Comparison of ENCODE assay signal across 20 cellular contexts in genomic region chr9:127099664-127100063, GRCh38. TPM values are rescaled to one million over a fixed set of nuclear protein-coding genes. Genes with fewer than 3 reads are reported as not detected.
DNase-seq lines count a peak whose midpoint lies in the region; ATAC-seq and TF ChIP-seq lines count a peak whose summit lies in the region.
"Had no signal": no experiment of that assay in that cellular context is flagged by ENCODE, and none has a peak within 500 bp of the region (broad histone marks: within the 10 kb centered on the region; RNA-seq: fewer than 3 reads in every experiment).

No MANE protein-coding gene starts in this region.

- no peaks in the 10 kb centered on the region for H3K4me1 Mint-ChIP-seq in activated T-helper 17 cell treated with anti-CD3 and anti-CD28 coated beads, Interleukin-2, amount 50 U/mL, for 72 hours

- no peak for TF ChIP-seq POLR2A in sigmoid colon (IDR thresholded peaks at IDR 0.05)
- TF ChIP-seq POLR2A in uterus (IDR thresholded peaks at IDR 0.05), result no peak

- peaks cover 77% of the 10 kb centered on the region for H3K4me1 ChIP-seq in left ventricle myocardium inferior
- peaks cover 0 to 76% (median 58%) of the 10 kb centered on the region in 4 donors for H3K4me1 ChIP-seq in sigmoid colon
- H3K4me1 ChIP-seq in uterus, result no peaks in the 10 kb centered on the region
- H3K4me1 ChIP-seq: A549 had no signal

- H3K9me3 Mint-ChIP-seq in activated T-helper 17 cell treated with anti-CD3 and anti-CD28 coated beads, Interleukin-2, amount 50 U/mL, for 72 hours, result no peaks in the 10 kb centered on the region
- H3K9me3 Mint-ChIP-seq: CD4-positive, alpha-beta T cell had no signal

- TF ChIP-seq CTCF in left ventricle myocardium inferior (IDR thresholded peaks at IDR 0.05; ENCODE audit: borderline replicate concordance) (no peak), sigmoid colon (IDR thresholded peaks at IDR 0.05) (no peak), uterus (IDR thresholded peaks at IDR 0.05) (no peak)

- H3K4me3 Mint-ChIP-seq in activated T-helper 17 cell treated with anti-CD3 and anti-CD28 coated beads, Interleukin-2, amount 50 U/mL, for 72 hours, result no peak overlapping the region
- H3K4me3 Mint-ChIP-seq: CD4-positive, alpha-beta T cell had no signal

- peak; percentile 32 for DNase-seq in cerebellar cortex (ENCODE audit: low spot score)
- peak; percentile 44 for DNase-seq in left ventricle myocardium inferior
- DNase-seq in sigmoid colon, result no peak
- no peak for DNase-seq in uterus
- no peak for DNase-seq in anterior cingulate cortex (lab: John Stamatoyannopoulos, UW)
- DNase-seq: AML-193; CD4-positive, alpha-beta T cell; H7; Karpas-422; NCI-H1105; NCI-H1436 treated with DMSO at 0.1 percent for 48 hours; NCI-H187 treated with DMSO at 0.1 percent for 48 hours; NCI-H524 treated with DMSO at 0.1 percent for 48 hours; NCI-H774 had no signal

- no peaks in the 10 kb centered on the region for H3K36me3 Mint-ChIP-seq in activated T-helper 17 cell treated with anti-CD3 and anti-CD28 coated beads, Interleukin-2, amount 50 U/mL, for 72 hours (ENCODE audit: low read depth)

- intact Hi-C loops in left ventricle myocardium inferior (cut with micrococcal nuclease) (no loop called here), sigmoid colon (cut with DNase I) (no loop called here), uterus (cut with DNase I; ENCODE audit: low total_unique reads) (no loop called here)

- WGBS in sigmoid colon, 2 donors, result 84 to 95% methylated on average over 3 of the region's 3 CpGs

- no peak for ATAC-seq in HG03280 (IDR thresholded peaks at IDR 0.05; ENCODE audit: unreplicated experiment)
- no peak for ATAC-seq in activated T-helper 17 cell treated with anti-CD3 and anti-CD28 coated beads, Interleukin-2, amount 50 U/mL, for 72 hours (replicated peaks)
- ATAC-seq: A549, HepG2 had no signal

- no peak overlapping the region for H3K27ac Mint-ChIP-seq in activated T-helper 17 cell treated with anti-CD3 and anti-CD28 coated beads, Interleukin-2, amount 50 U/mL, for 72 hours
- H3K27ac Mint-ChIP-seq: CD4-positive, alpha-beta T cell had no signal

- H3K27me3 ChIP-seq in left ventricle myocardium inferior (ENCODE audit: low read depth) (no peaks in the 10 kb centered on the region), sigmoid colon (no peaks in the 10 kb centered on the region), uterus (no peaks in the 10 kb centered on the region)
- H3K27me3 ChIP-seq: BLaER1 treated with 17β-estradiol and CSF1 and Interleukin-3, amounts not matched to agents 10 nM and 100 nM had no signal

- H3K4me3 ChIP-seq in left ventricle myocardium inferior (no peak overlapping the region), sigmoid colon (no peak overlapping the region), uterus (no peak overlapping the region)
- H3K4me3 ChIP-seq: A549; BLaER1 treated with 17β-estradiol and CSF1 and Interleukin-3, amounts not matched to agents 10 nM and 100 nM; GM23248 had no signal

- H3K9me3 ChIP-seq in left ventricle myocardium inferior (replicated peaks), result no peaks in the 10 kb centered on the region
- no peaks in the 10 kb centered on the region for H3K9me3 ChIP-seq in sigmoid colon
- no peaks in the 10 kb centered on the region for H3K9me3 ChIP-seq in uterus
- H3K9me3 ChIP-seq: A549; BLaER1 treated with 17β-estradiol and CSF1 and Interleukin-3, amounts not matched to agents 10 nM and 100 nM had no signal

- TF ChIP-seq EP300 in sigmoid colon (IDR thresholded peaks at IDR 0.05), result no peak

- no peaks in the 10 kb centered on the region for H3K27me3 Mint-ChIP-seq in activated T-helper 17 cell treated with anti-CD3 and anti-CD28 coated beads, Interleukin-2, amount 50 U/mL, for 72 hours
- H3K27me3 Mint-ChIP-seq: CD4-positive, alpha-beta T cell had no signal

- peak overlapping the region; percentile 78 for H3K27ac ChIP-seq in left ventricle myocardium inferior (replicated peaks)
- peak overlapping the region in 3 of 4 donors; percentile 68 to 95 (median 87) for H3K27ac ChIP-seq in sigmoid colon
- peak overlapping the region; percentile 65 to 68 for H3K27ac ChIP-seq in uterus
- H3K27ac ChIP-seq: A549; BLaER1 treated with 17β-estradiol and CSF1 and Interleukin-3, amounts not matched to agents 10 nM and 100 nM; GM23248 had no signal

- H3K36me3 ChIP-seq in left ventricle myocardium inferior (peaks cover under 1% of the 10 kb centered on the region), sigmoid colon (peaks cover 0 to 30% (median 0%) of the 10 kb centered on the region in 4 donors), uterus (no peaks in the 10 kb centered on the region)

RNA-seq across cellular contexts. Expression of gene ANGPTL2, which starts 22.8 kb away (rescaled TPM):
- total RNA-seq in left ventricle myocardium inferior, result 35.7 TPM
- total RNA-seq in sigmoid colon, result 100 to 1,000 TPM in 1 of 4 donors, 10 to 100 TPM in 3; 50.5 to 112 (median 78.8) TPM
- 10 to 100 TPM in 1 of 3 donors, 1 to 10 TPM in 1, under 1 TPM in 1; 0.69 to 14.7 (median 9.6) TPM for polyA plus RNA-seq in sigmoid colon
- total RNA-seq in uterus, result 10 to 100 TPM; 10.2 to 65.3 (median 32.0) TPM
- not detected for total RNA-seq in activated T-helper 17 cell treated with anti-CD3 and anti-CD28 coated beads, Interleukin-2, amount 50 U/mL, for 72 hours
- total RNA-seq: CD4-positive, alpha-beta T cell had no signal

Comparison
In these comparisons a context has a peak if more than half of its experiments do, and no peak if none do; other contexts are left out.
1. DNase-seq: peak in cerebellar cortex (single experiment) and left ventricle myocardium inferior (single experiment); none in sigmoid colon (single experiment), uterus (0 of 2) and anterior cingulate cortex (0 of 58).
2. RNA of gene ANGPTL2, which starts 22.8 kb away (total RNA-seq): 50.5 to 112 TPM in sigmoid colon, 10.2 to 65.3 TPM in uterus and 35.7 TPM in left ventricle myocardium inferior (single experiment); not detected in activated T-helper 17 cell treated with anti-CD3 and anti-CD28 coated beads, Interleukin-2, amount 50 U/mL, for 72 hours; every median in the first group is over 10 times any median in the second.
3. Peak in every context shown above with its lines, with median percentiles within 50 percentile points of each other: H3K27ac ChIP-seq.